Comparison of ENCODE assay signal across 29 cellular contexts in genomic region chr11:1407668-1408067, GRCh38.
"Had no signal": no experiment of that assay in that cellular context is flagged by ENCODE, and none has a peak within 500 bp of the region (broad histone marks: within the 10 kb centered on the region; RNA-seq: fewer than 3 reads in every experiment).

No MANE protein-coding gene starts in this region.

- H3K4me1 ChIP-seq: breast epithelium, colonic mucosa, heart left ventricle had no signal

- H3K27ac ChIP-seq: breast epithelium, cardiac muscle cell, colonic mucosa, heart left ventricle, WERI-Rb-1 had no signal

- FAIRE-seq: frontal cortex had no signal

- H3K36me3 ChIP-seq: breast epithelium, cardiac muscle cell, colonic mucosa, heart left ventricle, WERI-Rb-1 had no signal

- H3K9me3 ChIP-seq: breast epithelium, colonic mucosa, heart left ventricle had no signal

- DNase-seq: activated B cell treated with CpG ODN at 0.5 μM for 24 hours; activated CD4-positive, alpha-beta T cell treated with anti-CD3 and anti-CD28 coated beads for 48 hours; activated CD4-positive, alpha-beta T cell treated with anti-CD3 and anti-CD28 coated beads, Interleukin-2, amount 50 U/mL, for 1 hour; activated CD4-positive, alpha-beta T cell treated with anti-CD3 and anti-CD28 coated beads, Interleukin-2, amount 50 U/mL, for 48 hours; activated CD8-positive, alpha-beta memory T cell treated with anti-CD3 and anti-CD28 coated beads for 24 hours; activated CD8-positive, alpha-beta T cell treated with anti-CD3 and anti-CD28 coated beads for 36 hours; activated effector memory CD4-positive, alpha-beta T cell treated with Interleukin-2 at 50 U/mL for 16 hours; activated gamma-delta T cell treated with Interleukin-2 at 50 U/mL for 16 hours; activated naive CD4-positive, alpha-beta T cell treated with anti-CD3 and anti-CD28 coated beads, Interleukin-2, amount 50 U/mL, for 16 hours; activated naive CD4-positive, alpha-beta T cell treated with Interleukin-2 at 50 U/mL for 16 hours; activated T-cell treated with anti-CD3 and anti-CD28 coated beads, Interleukin-2, amount 50 U/mL, for 4 hours; amniotic stem cell; aorta; central memory CD4-positive, alpha-beta T cell; cerebellar nuclear complex; colonic mucosa; effector memory CD4-positive, alpha-beta T cell; endodermal cell; foreskin fibroblast; heart left ventricle; T-helper 1 cell; T-helper 17 cell; T1000; WERI-Rb-1 had no signal

- H3K4me3 ChIP-seq: breast epithelium, cardiac muscle cell, colonic mucosa, heart left ventricle had no signal

- ATAC-seq: activated CD8-positive, alpha-beta T cell treated with anti-CD3 and anti-CD28 coated beads for 36 hours; activated T-cell treated with anti-CD3 and anti-CD28 coated beads, Interleukin-2, amount 50 U/mL, for 4 hours; activated T-helper 17 cell treated with anti-CD3 and anti-CD28 coated beads, Interleukin-2, amount 50 U/mL, for 72 hours; esophagus mucosa; heart left ventricle; T-helper 17 cell had no signal

- H3K27me3 ChIP-seq: cardiac muscle cell, colonic mucosa had no signal
